8 cellular contexts compared by ENCODE assay signal in genomic region chr6:6057442-6058053, GRCh38. TPM values are rescaled to one million over a fixed set of nuclear protein-coding genes. Genes with fewer than 3 reads are reported as not detected.
DNase-seq lines count a peak whose midpoint lies in the region; ATAC-seq and TF ChIP-seq lines count a peak whose summit lies in the region.

No MANE protein-coding gene starts in this region.

- H3K9me3 ChIP-seq in mammary epithelial cell (replicated peaks; ENCODE audit: insufficient read depth, low read length) = no peaks in the 10 kb centered on the region
- peaks cover 0 to 3% of the 10 kb centered on the region in 2 donors for H3K9me3 ChIP-seq in lung (ENCODE audit: control insufficient read depth in 2 of 2, insufficient read depth in 1 of 2, low read length in 1 of 2)
- H3K9me3 ChIP-seq in ascending aorta = peaks cover 0 to 6% of the 10 kb centered on the region in 2 donors
- H3K9me3 ChIP-seq in vagina = no peaks in the 10 kb centered on the region
- no peaks in the 10 kb centered on the region for H3K9me3 ChIP-seq in aorta (ENCODE audit: control insufficient read depth, low read length)

- ATAC-seq in HG03159 (IDR thresholded peaks at IDR 0.05; ENCODE audit: unreplicated experiment) (peak; percentile 54), lung (ENCODE audit: insufficient read depth, low FRiP score) (peak; percentile 34), aorta (ENCODE audit: low FRiP score) (no peak)

- H3K27ac ChIP-seq in mammary epithelial cell (ENCODE audit: insufficient read depth, low read depth, low read length) = no peak overlapping the region
- H3K27ac ChIP-seq in lung (ENCODE audit: low read depth in 1 of 2, low read length in 1 of 2) = no peak overlapping the region
- H3K27ac ChIP-seq in ascending aorta = no peak overlapping the region
- H3K27ac ChIP-seq in vagina = no peak overlapping the region
- H3K27ac ChIP-seq in aorta (ENCODE audit: low read depth in 1 of 2, low read length in 2 of 2) = no peak overlapping the region

- no peak for TF ChIP-seq POLR2A in vagina (IDR thresholded peaks at IDR 0.05)

- no peaks in the 10 kb centered on the region for H3K27me3 ChIP-seq in mammary epithelial cell (ENCODE audit: insufficient read depth, low read length)
- no peaks in the 10 kb centered on the region for H3K27me3 ChIP-seq in lung (ENCODE audit: control insufficient read depth, insufficient read depth)
- no peaks in the 10 kb centered on the region for H3K27me3 ChIP-seq in ascending aorta
- H3K27me3 ChIP-seq in vagina = no peaks in the 10 kb centered on the region
- H3K27me3 ChIP-seq in aorta (ENCODE audit: control insufficient read depth in 1 of 2, insufficient read depth in 2 of 2, low read length in 1 of 2) = peaks cover 0 to 1% of the 10 kb centered on the region in 2 donors

- H2AFZ ChIP-seq in mammary epithelial cell (ENCODE audit: low read depth, low read length) = no peak overlapping the region

- no peak overlapping the region for H3K9ac ChIP-seq in mammary epithelial cell (ENCODE audit: insufficient read depth, low read length)

- H3K36me3 ChIP-seq in mammary epithelial cell (ENCODE audit: insufficient read depth, low read length) = no peaks in the 10 kb centered on the region
- H3K36me3 ChIP-seq in lung (ENCODE audit: control insufficient read depth in 2 of 2, insufficient read depth in 2 of 2, low read length in 2 of 2) = no peaks in the 10 kb centered on the region
- no peaks in the 10 kb centered on the region for H3K36me3 ChIP-seq in ascending aorta
- no peaks in the 10 kb centered on the region for H3K36me3 ChIP-seq in vagina
- no peaks in the 10 kb centered on the region for H3K36me3 ChIP-seq in aorta (ENCODE audit: control insufficient read depth in 1 of 2, insufficient read depth in 2 of 2, low read length in 1 of 2)

- intact Hi-C loops in mammary epithelial cell (cut with micrococcal nuclease) (loop anchor here (1.0 to 5.0 kb wide), 5 partner anchors 437 to 915 kb away; no protein-coding TSS in a partner anchor), ascending aorta (cut with DNase I) (loop anchor here (5.0 kb wide), 1 partner anchor 490 kb away; no protein-coding TSS in a partner anchor), vagina (cut with DNase I) (loop anchor here (10.0 kb wide), 1 partner anchor 1163 kb away; no protein-coding TSS in a partner anchor), aorta (cut with DNase I) (loop anchor here in 1 of 2 donors (5.0 kb wide), 1 partner anchor 490 kb away; no protein-coding TSS in a partner anchor)

- no peak overlapping the region for H3K4me3 ChIP-seq in mammary epithelial cell (replicated peaks in 1 of 3; ENCODE audit: insufficient read depth in 1 of 3, low read depth in 2 of 3, low read length in 3 of 3)
- no peak overlapping the region for H3K4me3 ChIP-seq in lung
- H3K4me3 ChIP-seq in ascending aorta = no peak overlapping the region
- no peak overlapping the region for H3K4me3 ChIP-seq in vagina
- no peak overlapping the region for H3K4me3 ChIP-seq in aorta (ENCODE audit: low read length in 2 of 2)

- H3K4me1 ChIP-seq in mammary epithelial cell (ENCODE audit: insufficient read depth, low read length) (no peaks in the 10 kb centered on the region), lung (ENCODE audit: control insufficient read depth in 2 of 2, insufficient read depth in 2 of 2, low read length in 2 of 2) (no peaks in the 10 kb centered on the region), ascending aorta (no peaks in the 10 kb centered on the region), vagina (no peaks in the 10 kb centered on the region), aorta (ENCODE audit: control insufficient read depth in 1 of 2, insufficient read depth in 2 of 2, low read length in 2 of 2) (no peaks in the 10 kb centered on the region)

- TF ChIP-seq CTCF in mammary epithelial cell (conservative IDR thresholded peaks at IDR 0.05 in 1 of 2, IDR thresholded peaks at IDR 0.05 in 1 of 2; ENCODE audit: extremely low read depth in 1 of 2, insufficient read depth in 1 of 2, low read depth in 1 of 2, low read length in 2 of 2) (peak; percentile 62 to 65), lung (IDR thresholded peaks at IDR 0.05; ENCODE audit: control extremely low read depth, extremely low read depth) (peak; percentile 42), ascending aorta (IDR thresholded peaks at IDR 0.05) (peak in 1 of 3 experiments; percentile 25), vagina (IDR thresholded peaks at IDR 0.05) (peak in 1 of 3 experiments; percentile 27)

- H3K79me2 ChIP-seq in mammary epithelial cell (ENCODE audit: insufficient read depth, low read length) = no peaks in the 10 kb centered on the region

- CTCF ChIA-PET in mammary epithelial cell (lab: Charles Lee; ENCODE audit: low non-redundant PET) = interaction anchor here (0.7 to 1.4 kb wide), 2 partner anchors 437 to 490 kb away, joined by 4 to 6 read pairs; no protein-coding TSS in a partner anchor

- 46% methylated on average over 9 of the region's 9 CpGs for WGBS in mammary epithelial cell (ENCODE audit: low coverage, missing lambda C conversion rate)
- WGBS in lung, 2 donors = 59 to 62% methylated on average over 9 of the region's 9 CpGs
- WGBS in aorta, 2 donors = 57 to 59% methylated on average over 9 of the region's 9 CpGs

- no peak overlapping the region for H3K4me2 ChIP-seq in mammary epithelial cell (ENCODE audit: insufficient read depth, low read depth, low read length)

- in situ Hi-C loops in mammary epithelial cell (cut with MboI; ENCODE audit: low sequenced_read_pairs in 2 of 2) = loop anchor here (5.0 to 10.0 kb wide), 3 partner anchors 447 to 490 kb away; no protein-coding TSS in a partner anchor

- BruUV-seq in mammary epithelial cell (replicated peaks; lab: Mats Ljungman, UMichigan) = no TSS peak

- dilution Hi-C loops in mammary epithelial cell (cut with HindIII; ENCODE audit: low sequenced_read_pairs) = no loop called here

- no peaks in the 10 kb centered on the region for H4K20me1 ChIP-seq in mammary epithelial cell (ENCODE audit: insufficient read depth, low read length)

- peak; percentile 54 for DNase-seq in Daoy (ENCODE audit: low read depth)
- peak; percentile 47 for DNase-seq in NCI-H774 (lab: John Stamatoyannopoulos, UW)
- peak; percentile 36 for DNase-seq in mammary epithelial cell
- DNase-seq in lung (ENCODE audit: low spot score) = no peak
- no peak for DNase-seq in ascending aorta (ENCODE audit: low spot score in 2 of 2)
- no peak for DNase-seq in vagina (ENCODE audit: extremely low spot score in 2 of 2)
- no peak for DNase-seq in aorta

RNA-seq across cellular contexts. Expression of gene NRN1, which starts 50.8 kb away (rescaled TPM):
- total RNA-seq in Daoy (2014; rRNA removed; shearing (Covaris generic)) = 38.3 and 47.5 TPM in 2 replicates
- total RNA-seq in mammary epithelial cell (1 to 10 TPM in 1 of 2 donors, under 1 TPM in 1; 0.17 to 4.2 TPM), lung (10 to 100 TPM in 1 of 2 donors, 1 to 10 TPM in 1; 9.4 to 10.8 TPM), ascending aorta (40.8 TPM), vagina (9.8 TPM), aorta (10 to 100 TPM; 31.6 to 35.9 TPM)
- polyA plus RNA-seq in mammary epithelial cell (not detected), lung (10 to 100 TPM in 1 of 2 donors, 1 to 10 TPM in 1; 8.4 to 12.1 TPM), aorta (1 to 10 TPM; 2.3 to 3.8 TPM)
- not detected for polyA minus RNA-seq in mammary epithelial cell

Comparison
In these comparisons a context has a peak if more than half of its experiments do, and no peak if none do; other contexts are left out.
1. DNase-seq: peak in Daoy (single experiment), NCI-H774 (single experiment) and mammary epithelial cell (single experiment); none in lung (single experiment), ascending aorta (0 of 2), vagina (0 of 2) and aorta (0 of 2).